Comparison of ENCODE assay signal across 20 cellular contexts in genomic region chr7:134549366-134549765, GRCh38. TPM values are rescaled to one million over a fixed set of nuclear protein-coding genes. Genes with fewer than 3 reads are reported as not detected.
"Had no signal": no experiment of that assay in that cellular context is flagged by ENCODE, and none has a peak within 500 bp of the region (broad histone marks: within the 10 kb centered on the region; RNA-seq: fewer than 3 reads in every experiment).

No MANE protein-coding gene starts in this region.

- DNase-seq: activated CD4-positive, alpha-beta T cell treated with anti-CD3 and anti-CD28 coated beads, Interleukin-2, amount 50 U/mL, for 4 hours; activated CD4-positive, CD25-positive, alpha-beta regulatory T cell treated with anti-CD3 and anti-CD28 coated beads, Interleukin-2, amount 50 U/mL, for 72 hours; activated naive CD4-positive, alpha-beta T cell treated with anti-CD3 and anti-CD28 coated beads, Interleukin-2, amount 10 ng/mL, durations not matched to agents 7 days and 5 days; activated T-cell treated with anti-CD3 and anti-CD28 coated beads, Interleukin-2, amount 50 U/mL, for 1 hour; dermis blood vessel endothelial cell; heart right ventricle; natural killer cell; SW 1271 had no signal

- ATAC-seq: natural killer cell had no signal

- H3K4me3 ChIP-seq: heart right ventricle, prostate gland, tibial nerve, vagina had no signal

- FAIRE-seq: astrocyte, frontal cortex, islet of Langerhans had no signal

- H3K9me3 ChIP-seq: heart right ventricle, prostate gland, tibial nerve, vagina had no signal

- H3K4me1 ChIP-seq: prostate gland, vagina had no signal

- H3K27me3 ChIP-seq: tibial nerve, vagina had no signal

- H3K36me3 ChIP-seq: heart right ventricle, prostate gland, tibial nerve, vagina had no signal

- H3K27ac ChIP-seq: epithelial cell of prostate, heart right ventricle, prostate gland, vagina had no signal

RNA-seq across cellular contexts. Expression of gene AKR1B15, which starts 0.5 kb away (rescaled TPM):
- total RNA-seq: activated CD8-positive, alpha-beta memory T cell treated with anti-CD3 and anti-CD28 coated beads, Interleukin-2, amount 10 ng/mL, durations not matched to agents 7 days and 5 days; astrocyte; chondrocyte; dermis blood vessel endothelial cell; fibroblast of lung; frontal cortex; heart right ventricle; natural killer cell; omental fat pad; T-helper 2 cell treated with Interferon-gamma antibody and Interleukin-4, amounts not matched to agents 100 ng/mL and 5 ng/mL, for 36 hours had no signal
- polyA plus RNA-seq: fibroblast of lung, heart right ventricle had no signal

RNA-seq across cellular contexts. Expression of gene AKR1B10, which starts 22.0 kb away (rescaled TPM):
- total RNA-seq: activated CD8-positive, alpha-beta memory T cell treated with anti-CD3 and anti-CD28 coated beads, Interleukin-2, amount 10 ng/mL, durations not matched to agents 7 days and 5 days; chondrocyte; dermis blood vessel endothelial cell; frontal cortex; natural killer cell; T-helper 2 cell treated with Interferon-gamma antibody and Interleukin-4, amounts not matched to agents 100 ng/mL and 5 ng/mL, for 36 hours had no signal
